In genomic region chr9:114929166-114929565, GRCh38 we compare ENCODE assay signal across 11 cellular contexts. TPM values are rescaled to one million over a fixed set of nuclear protein-coding genes. Genes with fewer than 3 reads are reported as not detected.
A peak's percentile ranks its signal among the peaks of the same experiment; 100 is the strongest.
DNase-seq lines count a peak whose midpoint lies in the region; ATAC-seq and TF ChIP-seq lines count a peak whose summit lies in the region.
"Had no signal": no experiment of that assay in that cellular context is flagged by ENCODE, and none has a peak within 500 bp of the region (broad histone marks: within the 10 kb centered on the region; RNA-seq: fewer than 3 reads in every experiment).

No MANE protein-coding gene starts in this region.

- no peaks in the 10 kb centered on the region for H4K20me1 ChIP-seq in BLaER1 treated with 17β-estradiol and CSF1 and Interleukin-3, amounts not matched to agents 10 nM and 100 nM
- no peaks in the 10 kb centered on the region for H4K20me1 ChIP-seq in KMS-11 (ENCODE audit: insufficient read depth)

- H3K36me3 ChIP-seq in BLaER1 treated with 17β-estradiol and CSF1 and Interleukin-3, amounts not matched to agents 10 nM and 100 nM: no peaks in the 10 kb centered on the region
- H3K36me3 ChIP-seq in KMS-11 (ENCODE audit: insufficient read depth): no peaks in the 10 kb centered on the region
- no peaks in the 10 kb centered on the region for H3K36me3 ChIP-seq in muscle layer of duodenum (ENCODE audit: control insufficient read depth in 1 of 2, insufficient read depth in 2 of 2, low read length in 2 of 2)

- H3K27ac Mint-ChIP-seq in activated T-helper 17 cell treated with anti-CD3 and anti-CD28 coated beads, Interleukin-2, amount 50 U/mL, for 72 hours: peak overlapping the region; percentile 89

- H3K9ac ChIP-seq in BLaER1 treated with 17β-estradiol and CSF1 and Interleukin-3, amounts not matched to agents 10 nM and 100 nM: peak overlapping the region in 5 of 11 experiments; percentile 10 to 68 (median 51); a peak in 8 of 22 replicates
- no peak overlapping the region for H3K9ac ChIP-seq in KMS-11

- DNase-seq in left lobe of liver (ENCODE audit: low spot score): no peak
- no peak for DNase-seq in NCI-H1048 (lab: John Stamatoyannopoulos, UW)
- DNase-seq in NCI-H2227 (lab: John Stamatoyannopoulos, UW; ENCODE audit: unreplicated experiment): no peak
- no peak for DNase-seq in foreskin fibroblast
- DNase-seq: effector CD4-positive, alpha-beta T cell; NCI-H2227 treated with DMSO at 0.1 percent for 48 hours; stimulated activated CD4-positive, alpha-beta T cell treated with anti-CD3 and anti-CD28 coated beads, Interleukin-2, amount 100 ng/mL, for 24 hours had no signal

- peak overlapping the region; percentile 1 to 90 (median 30); a peak in 16 of 22 replicates for H3K4me2 ChIP-seq in BLaER1 treated with 17β-estradiol and CSF1 and Interleukin-3, amounts not matched to agents 10 nM and 100 nM
- H3K4me2 ChIP-seq in KMS-11: peak overlapping the region; percentile 2; the same call in 1 of the 2 replicates

- peak overlapping the region; percentile 84 for H3K4me3 Mint-ChIP-seq in activated T-helper 17 cell treated with anti-CD3 and anti-CD28 coated beads, Interleukin-2, amount 50 U/mL, for 72 hours

- H3K79me2 ChIP-seq in KMS-11 (ENCODE audit: insufficient read depth, low read depth): no peaks in the 10 kb centered on the region

- no peaks in the 10 kb centered on the region for H3K27me3 Mint-ChIP-seq in activated T-helper 17 cell treated with anti-CD3 and anti-CD28 coated beads, Interleukin-2, amount 50 U/mL, for 72 hours

- H3K4me3 ChIP-seq in BLaER1 treated with 17β-estradiol and CSF1 and Interleukin-3, amounts not matched to agents 10 nM and 100 nM: peak overlapping the region in 3 of 10 experiments; percentile 29 to 36 (median 32); a peak in 5 of 20 replicates
- no peak overlapping the region for H3K4me3 ChIP-seq in KMS-11 (IDR thresholded peaks at IDR 0.05; ENCODE audit: insufficient read depth, low read depth, low read length)
- H3K4me3 ChIP-seq in muscle layer of duodenum (ENCODE audit: low read depth in 1 of 2, low read length in 2 of 2): peak overlapping the region in 1 of 2 donors; percentile 45
- no peak overlapping the region for H3K4me3 ChIP-seq in foreskin fibroblast (ENCODE audit: low read depth in 1 of 2, low read length in 2 of 2)

- H3K4me1 Mint-ChIP-seq in activated T-helper 17 cell treated with anti-CD3 and anti-CD28 coated beads, Interleukin-2, amount 50 U/mL, for 72 hours: peaks cover 40% of the 10 kb centered on the region

- peaks cover 11 to 48% (median 22%) of the 10 kb centered on the region in 10 experiments for H3K4me1 ChIP-seq in BLaER1 treated with 17β-estradiol and CSF1 and Interleukin-3, amounts not matched to agents 10 nM and 100 nM
- peaks cover 13% of the 10 kb centered on the region for H3K4me1 ChIP-seq in KMS-11 (ENCODE audit: low read depth, poor library complexity, severe bottlenecking)
- H3K4me1 ChIP-seq in muscle layer of duodenum (ENCODE audit: control insufficient read depth in 1 of 2, insufficient read depth in 2 of 2, low read length in 2 of 2): no peaks in the 10 kb centered on the region

- no peaks in the 10 kb centered on the region for H3K9me3 ChIP-seq in BLaER1 treated with 17β-estradiol and CSF1 and Interleukin-3, amounts not matched to agents 10 nM and 100 nM (replicated peaks in 1 of 11)
- H3K9me3 ChIP-seq in muscle layer of duodenum (ENCODE audit: control insufficient read depth in 1 of 2, low read length in 2 of 2): no peaks in the 10 kb centered on the region

- no peak for ATAC-seq in activated T-helper 17 cell treated with anti-CD3 and anti-CD28 coated beads, Interleukin-2, amount 50 U/mL, for 72 hours (replicated peaks)
- no peak for ATAC-seq in left lobe of liver

- H2AFZ ChIP-seq in KMS-11 (ENCODE audit: low read depth): no peak overlapping the region

- no peak for TF ChIP-seq CTCF in KMS-11 (conservative IDR thresholded peaks at IDR 0.05; ENCODE audit: low read depth, low read length)
- TF ChIP-seq CTCF in foreskin fibroblast (IDR thresholded peaks at IDR 0.05; ENCODE audit: low read depth, low read length): no peak

- no peaks in the 10 kb centered on the region for H3K9me3 Mint-ChIP-seq in activated T-helper 17 cell treated with anti-CD3 and anti-CD28 coated beads, Interleukin-2, amount 50 U/mL, for 72 hours

- H3K27me3 ChIP-seq in BLaER1 treated with 17β-estradiol and CSF1 and Interleukin-3, amounts not matched to agents 10 nM and 100 nM: peaks cover 0 to 13% (median 10%) of the 10 kb centered on the region in 11 experiments; a peak in 8 of 22 replicates
- no peaks in the 10 kb centered on the region for H3K27me3 ChIP-seq in KMS-11 (ENCODE audit: insufficient read depth, low read depth)
- H3K27me3 ChIP-seq in muscle layer of duodenum (ENCODE audit: low read depth, low read length): no peaks in the 10 kb centered on the region

- H3K36me3 Mint-ChIP-seq in activated T-helper 17 cell treated with anti-CD3 and anti-CD28 coated beads, Interleukin-2, amount 50 U/mL, for 72 hours (ENCODE audit: low read depth): peaks cover 54% of the 10 kb centered on the region

- H3K27ac ChIP-seq in BLaER1 treated with 17β-estradiol and CSF1 and Interleukin-3, amounts not matched to agents 10 nM and 100 nM: peak overlapping the region in 5 of 11 experiments; percentile 18 to 77 (median 64); a peak in 9 of 22 replicates
- H3K27ac ChIP-seq in KMS-11: no peak overlapping the region
- H3K27ac ChIP-seq in muscle layer of duodenum (ENCODE audit: low read length): peak overlapping the region; percentile 56

RNA-seq across cellular contexts. Expression of gene TNFSF8, which starts 1.2 kb away (rescaled TPM):
- total RNA-seq in activated T-helper 17 cell treated with anti-CD3 and anti-CD28 coated beads, Interleukin-2, amount 50 U/mL, for 72 hours: 10 to 100 TPM; 17.2 to 20.1 TPM
- total RNA-seq in left lobe of liver: 0.33 TPM

Comparison
In these comparisons a context has a peak if more than half of its experiments do, and no peak if none do; other contexts are left out.
1. RNA of gene TNFSF8, which starts 1.2 kb away (total RNA-seq): 17.2 to 20.1 TPM in activated T-helper 17 cell treated with anti-CD3 and anti-CD28 coated beads, Interleukin-2, amount 50 U/mL, for 72 hours; 0.33 TPM in left lobe of liver (single experiment); every median in the first group is over 10 times any median in the second.